Comparison of ENCODE assay signal across 9 cellular contexts in the genomic region with DNA sequence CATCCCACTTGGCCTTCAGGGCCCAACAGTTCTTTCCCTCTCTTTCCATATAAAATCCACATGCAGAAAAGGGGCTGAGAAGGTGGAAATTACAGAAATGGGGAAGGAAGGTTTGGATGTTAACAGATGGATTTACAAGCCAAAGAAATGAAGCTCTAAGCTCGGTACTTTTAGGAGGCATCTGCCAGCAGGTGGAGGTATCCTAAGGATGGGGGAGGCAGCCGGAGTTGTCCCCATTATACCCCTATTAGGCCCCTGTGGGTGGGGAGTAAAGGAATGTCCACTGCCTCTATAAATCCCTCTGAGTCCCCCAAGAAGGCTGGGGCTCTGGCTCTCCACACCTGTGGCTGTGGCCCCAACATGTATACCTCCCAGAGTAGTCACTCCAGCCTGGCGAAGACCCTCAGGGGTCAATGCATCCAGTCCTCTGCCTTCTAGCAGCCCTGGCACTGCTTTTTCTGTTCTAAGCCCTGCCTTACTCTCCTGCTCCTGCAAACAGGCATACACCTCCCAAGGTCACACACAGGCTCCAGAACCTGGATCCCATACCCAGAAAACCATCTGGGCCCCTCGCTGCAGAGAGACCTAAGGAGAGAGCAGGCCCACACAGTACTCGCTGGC. TPM values are rescaled to one million over a fixed set of nuclear protein-coding genes. Genes with fewer than 3 reads are reported as not detected.
DNase-seq lines count a peak whose midpoint lies in the region; ATAC-seq and TF ChIP-seq lines count a peak whose summit lies in the region.
"Had no signal": no experiment of that assay in that cellular context is flagged by ENCODE, and none has a peak within 500 bp of the region (broad histone marks: within the 10 kb centered on the region; RNA-seq: fewer than 3 reads in every experiment).

No MANE protein-coding gene starts in this region.

- H3K9ac ChIP-seq in OCI-LY3 (ENCODE audit: low read length) = peak overlapping the region; percentile 100

- TF ChIP-seq CTCF in OCI-LY3 (IDR thresholded peaks at IDR 0.05; ENCODE audit: low read depth, low read length) (peak; percentile 29), retinal pigment epithelial cell (conservative IDR thresholded peaks at IDR 0.05; ENCODE audit: low read depth, low read length) (no peak)

- ATAC-seq in HG03354 (IDR thresholded peaks at IDR 0.05; ENCODE audit: poor library complexity, severe bottlenecking, unreplicated experiment) (no peak), left lobe of liver (no peak)

- peak overlapping the region; percentile 79 for H3K4me3 ChIP-seq in OCI-LY3 (ENCODE audit: low read length)
- H3K4me3 ChIP-seq in effector memory CD4-positive, alpha-beta T cell (ENCODE audit: insufficient read depth, low read depth, low read length, poor library complexity, severe bottlenecking) = peak overlapping the region; percentile 66
- H3K4me3 ChIP-seq in retinal pigment epithelial cell (ENCODE audit: low read length) = peak overlapping the region; percentile 60

- H3K4me2 ChIP-seq in OCI-LY3 (ENCODE audit: low read length) = peak overlapping the region; percentile 100

- H3K4me3 Mint-ChIP-seq in T-helper 1 cell treated with Interleukin-12 subunit alpha and Interleukin-12 subunit beta and Interleukin-4 antibody, amounts not matched to agents 30 μg/mL and 1 μg/mL, for 36 hours = peak overlapping the region; percentile 78

- no peak for DNase-seq in T-helper 1 cell
- no peak for DNase-seq in effector memory CD4-positive, alpha-beta T cell
- no peak for DNase-seq in retinal pigment epithelial cell (ENCODE audit: low read depth)
- no peak for DNase-seq in SW480 (ENCODE audit: low spot score)
- DNase-seq in left lobe of liver (ENCODE audit: low spot score) = no peak

- peak overlapping the region; percentile 98; the same call in 1 of the 2 replicates for H3K27ac ChIP-seq in OCI-LY3 (ENCODE audit: low read length)
- H3K27ac ChIP-seq in effector memory CD4-positive, alpha-beta T cell (ENCODE audit: insufficient read depth, low read length, poor library complexity, severe bottlenecking) = no peak overlapping the region

- peaks cover 30% of the 10 kb centered on the region for H3K36me3 ChIP-seq in OCI-LY3 (replicated peaks; ENCODE audit: low read depth, low read length)
- H3K36me3 ChIP-seq in effector memory CD4-positive, alpha-beta T cell (ENCODE audit: control insufficient read depth, insufficient read depth, low read length) = no peaks in the 10 kb centered on the region

- H3K79me2 ChIP-seq in OCI-LY3 (ENCODE audit: low read length) = peaks cover 63% of the 10 kb centered on the region

- H3K27me3 Mint-ChIP-seq in T-helper 1 cell treated with Interleukin-12 subunit alpha and Interleukin-12 subunit beta and Interleukin-4 antibody, amounts not matched to agents 30 μg/mL and 1 μg/mL, for 36 hours (ENCODE audit: low read depth) = peaks cover 12% of the 10 kb centered on the region

- H3K9me3 ChIP-seq in OCI-LY3 (ENCODE audit: insufficient read depth, low read length) = no peaks in the 10 kb centered on the region
- H3K9me3 ChIP-seq in effector memory CD4-positive, alpha-beta T cell (ENCODE audit: control insufficient read depth, low read length) = no peaks in the 10 kb centered on the region

- H3K4me1 ChIP-seq in OCI-LY3 (ENCODE audit: low read length) = peaks cover 31% of the 10 kb centered on the region
- H3K4me1 ChIP-seq in effector memory CD4-positive, alpha-beta T cell (ENCODE audit: control insufficient read depth, insufficient read depth, low read length, poor library complexity, severe bottlenecking) = peaks cover 8% of the 10 kb centered on the region

- H4K20me1 ChIP-seq in OCI-LY3 (ENCODE audit: insufficient read depth, low read length) = peaks cover 50% of the 10 kb centered on the region

- H3K9me3 Mint-ChIP-seq in T-helper 1 cell treated with Interleukin-12 subunit alpha and Interleukin-12 subunit beta and Interleukin-4 antibody, amounts not matched to agents 30 μg/mL and 1 μg/mL, for 36 hours = no peaks in the 10 kb centered on the region

- H3K4me1 Mint-ChIP-seq in T-helper 1 cell treated with Interleukin-12 subunit alpha and Interleukin-12 subunit beta and Interleukin-4 antibody, amounts not matched to agents 30 μg/mL and 1 μg/mL, for 36 hours (ENCODE audit: low read depth) = peaks cover 9% of the 10 kb centered on the region

- peak overlapping the region; percentile 3 for H3K27ac Mint-ChIP-seq in T-helper 1 cell treated with Interleukin-12 subunit alpha and Interleukin-12 subunit beta and Interleukin-4 antibody, amounts not matched to agents 30 μg/mL and 1 μg/mL, for 36 hours

- H2AFZ ChIP-seq in OCI-LY3 (ENCODE audit: low read depth, low read length) = no peak overlapping the region

- H3K27me3 ChIP-seq in OCI-LY3 (ENCODE audit: low read depth, low read length) = no peaks in the 10 kb centered on the region
- no peaks in the 10 kb centered on the region for H3K27me3 ChIP-seq in effector memory CD4-positive, alpha-beta T cell (replicated peaks; ENCODE audit: control insufficient read depth, insufficient read depth, low read length, poor library complexity, severe bottlenecking)

- no peaks in the 10 kb centered on the region for H3K36me3 Mint-ChIP-seq in T-helper 1 cell treated with Interleukin-12 subunit alpha and Interleukin-12 subunit beta and Interleukin-4 antibody, amounts not matched to agents 30 μg/mL and 1 μg/mL, for 36 hours (ENCODE audit: low read depth)

RNA-seq across cellular contexts. Expression of a gene that starts 1.2 kb away (rescaled TPM):
- 0.33 TPM for total RNA-seq in left lobe of liver

RNA-seq across cellular contexts. Expression of a gene that starts 10.3 kb away (rescaled TPM):
- not detected for total RNA-seq in left lobe of liver
- total RNA-seq: myocyte had no signal

RNA-seq across cellular contexts. Expression of a gene that starts 48.9 kb away (rescaled TPM):
- total RNA-seq in left lobe of liver = 93.7 TPM

RNA-seq across cellular contexts. Expression of a gene that starts 50.0 kb away (rescaled TPM):
- 24.4 TPM for total RNA-seq in left lobe of liver
